Comparison of ENCODE assay signal across 1 cellular context in genomic region chr14:99479903-99480855, GRCh38.
TF ChIP-seq lines count a peak whose summit lies in the region.

No MANE protein-coding gene starts in this region.

TF ChIP-seq in HepG2, 621 proteins besides CTCF, POLR2A, EP300 and RAD21 (continued from another document and continues in another):
- TF ChIP-seq E2F1 (CRISPR knock-in tag; IDR thresholded peaks at IDR 0.05) (no peak), XRCC5 (optimal IDR thresholded peaks at IDR 0.05; ENCODE audit: low read length) (peak; percentile 32), PRDM4 (CRISPR knock-in tag; IDR thresholded peaks at IDR 0.05; ENCODE audit: borderline replicate concordance) (no peak), HNRNPLL (IDR thresholded peaks at IDR 0.05; ENCODE audit: low read depth, low read length, poor library complexity, severe bottlenecking) (peak; percentile 57), AHDC1 (CRISPR knock-in tag; IDR thresholded peaks at IDR 0.05; ENCODE audit: borderline replicate concordance) (no peak), ZFP36 (IDR thresholded peaks at IDR 0.05; ENCODE audit: borderline replicate concordance, low read depth, low read length, partially characterized antibody) (no peak), KAT7 (CRISPR knock-in tag; IDR thresholded peaks at IDR 0.05; ENCODE audit: borderline replicate concordance) (peak; percentile 43; the same call in 1 of the 2 replicates), ZNF776 (CRISPR knock-in tag; IDR thresholded peaks at IDR 0.05) (no peak), JARID2 (CRISPR knock-in tag; IDR thresholded peaks at IDR 0.05; ENCODE audit: insufficient replicate concordance) (no peak), NR3C1 (CRISPR knock-in tag; IDR thresholded peaks at IDR 0.05) (no peak), U2AF1 (optimal IDR thresholded peaks at IDR 0.05; ENCODE audit: low read depth, low read length) (no peak), ZNF224 (CRISPR knock-in tag; IDR thresholded peaks at IDR 0.05) (no peak), RBAK (CRISPR knock-in tag; IDR thresholded peaks at IDR 0.05) (no peak), ZNF558 (CRISPR knock-in tag; IDR thresholded peaks at IDR 0.05; ENCODE audit: borderline replicate concordance) (peak; percentile 44; the same call in 1 of the 2 replicates), UBTF (CRISPR knock-in tag; IDR thresholded peaks at IDR 0.05) (peak; percentile 54; the same call in 1 of the 2 replicates), PTBP1 (IDR thresholded peaks at IDR 0.05; ENCODE audit: low read depth, low read length, poor library complexity, severe bottlenecking) (no peak), ZSCAN25 (CRISPR knock-in tag; IDR thresholded peaks at IDR 0.05) (peak; percentile 44; the same call in 1 of the 2 replicates), ZNF7 (CRISPR knock-in tag; IDR thresholded peaks at IDR 0.05) (no peak), ZNF766 (CRISPR knock-in tag; IDR thresholded peaks at IDR 0.05; ENCODE audit: borderline replicate concordance) (no peak), SNAPC2 (CRISPR knock-in tag; IDR thresholded peaks at IDR 0.05) (no peak), BRD4 (CRISPR knock-in tag; IDR thresholded peaks at IDR 0.05) (no peak), STAT5B (CRISPR knock-in tag; IDR thresholded peaks at IDR 0.05) (no peak), FOXO4 (CRISPR knock-in tag; conservative IDR thresholded peaks at IDR 0.05) (no peak), ZNF44 (CRISPR knock-in tag; IDR thresholded peaks at IDR 0.05) (no peak), GRHL1 (CRISPR knock-in tag; conservative IDR thresholded peaks at IDR 0.05) (no peak), NR0B2 (CRISPR knock-in tag; IDR thresholded peaks at IDR 0.05) (peak; percentile 42; the same call in 1 of the 2 replicates), TAF1 (CRISPR knock-in tag; IDR thresholded peaks at IDR 0.05) (peak; percentile 17; the same call in 1 of the 2 replicates), U2AF2 (IDR thresholded peaks at IDR 0.05; ENCODE audit: low read depth, low read length) (no peak), ZFX (CRISPR knock-in tag; IDR thresholded peaks at IDR 0.05; ENCODE audit: low read depth) (peak; percentile 42), ARID4A (CRISPR knock-in tag; IDR thresholded peaks at IDR 0.05; ENCODE audit: borderline replicate concordance) (peak; percentile 32; the same call in 1 of the 2 replicates), ZNF510 (CRISPR knock-in tag; IDR thresholded peaks at IDR 0.05; ENCODE audit: low read depth) (no peak), PRDM10 (CRISPR knock-in tag; IDR thresholded peaks at IDR 0.05; ENCODE audit: low read depth) (no peak), SMARCC2 (IDR thresholded peaks at IDR 0.05) (no peak)
